In genomic region chr7:116195451-116195850, GRCh38 we compare ENCODE assay signal across 1 cellular context.
TF ChIP-seq lines count a peak whose summit lies in the region.

No MANE protein-coding gene starts in this region.

TF ChIP-seq in IMR-90, 13 proteins besides CTCF, POLR2A, EP300 and RAD21:
- TF ChIP-seq FOS (IDR thresholded peaks at IDR 0.05; ENCODE audit: low read depth, low read length): 0 out of 2 replicates have a peak, but pooled peaks have one; percentile 22
- TF ChIP-seq MAZ (IDR thresholded peaks at IDR 0.05; ENCODE audit: borderline replicate concordance, low read depth, low read length): no peak
